ENCODE assay signal across 8 cellular contexts in the genomic region with DNA sequence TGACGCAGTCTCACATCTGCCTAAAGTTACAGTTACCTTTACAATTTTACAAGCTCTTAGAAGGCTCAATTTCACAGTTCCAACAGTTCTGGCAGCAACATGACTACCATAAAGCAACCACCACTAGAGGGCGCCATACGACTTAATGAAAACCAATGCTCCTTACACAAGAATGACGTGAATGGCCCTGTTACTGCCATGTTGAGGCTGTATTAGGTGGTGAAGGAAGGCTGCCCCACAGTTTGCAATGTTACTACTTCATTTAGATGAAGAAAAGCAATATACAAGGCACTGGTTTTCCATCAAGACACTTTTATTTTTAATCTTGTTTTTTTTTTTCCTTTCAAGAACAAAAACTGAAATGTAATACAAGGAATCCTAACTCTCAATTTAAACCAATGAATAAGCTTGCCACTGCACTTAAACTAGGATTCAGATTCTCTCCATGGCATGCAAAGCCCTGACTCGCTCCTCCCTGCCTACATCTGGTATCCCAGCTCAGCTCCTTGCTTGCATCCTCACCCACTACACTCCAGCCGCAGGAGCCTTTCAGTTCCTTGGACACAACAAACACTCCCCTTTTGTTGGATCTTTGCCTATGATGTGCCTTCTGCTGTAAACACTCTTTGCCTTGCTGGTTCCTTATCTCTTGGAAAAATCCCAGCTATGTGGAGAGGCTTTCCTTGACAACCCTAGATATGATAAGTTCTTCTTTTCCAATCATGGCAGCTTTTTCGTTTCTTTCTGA.
DNase-seq lines count a peak whose midpoint lies in the region; ATAC-seq and TF ChIP-seq lines count a peak whose summit lies in the region.

No MANE protein-coding gene starts in this region.

- H3K9me3 ChIP-seq in Caco-2: no peaks in the 10 kb centered on the region

- H3K36me3 Mint-ChIP-seq in Caco-2 (ENCODE audit: insufficient read depth, unreplicated experiment): no peaks in the 10 kb centered on the region
- no peaks in the 10 kb centered on the region for H3K36me3 Mint-ChIP-seq in activated CD4-positive, alpha-beta memory T cell treated with anti-CD3 and anti-CD28 coated beads, Interleukin-2, amount 10 ng/mL, durations not matched to agents 7 days and 5 days (ENCODE audit: low read depth)
- no peaks in the 10 kb centered on the region for H3K36me3 Mint-ChIP-seq in effector memory CD8-positive, alpha-beta T cell (ENCODE audit: insufficient read depth)
- peaks cover 1% of the 10 kb centered on the region for H3K36me3 Mint-ChIP-seq in mesothelial cell of epicardium

- H3K9me3 Mint-ChIP-seq in Caco-2 (ENCODE audit: unreplicated experiment) (no peaks in the 10 kb centered on the region), mesothelial cell of epicardium (no peaks in the 10 kb centered on the region)
- H3K9me3 Mint-ChIP-seq in activated CD4-positive, alpha-beta memory T cell treated with anti-CD3 and anti-CD28 coated beads, Interleukin-2, amount 10 ng/mL, durations not matched to agents 7 days and 5 days: no peaks in the 10 kb centered on the region
- H3K9me3 Mint-ChIP-seq in effector memory CD8-positive, alpha-beta T cell: no peaks in the 10 kb centered on the region

- H3K27ac Mint-ChIP-seq in Caco-2 (ENCODE audit: unreplicated experiment): peak overlapping the region; percentile 94
- H3K27ac Mint-ChIP-seq in activated CD4-positive, alpha-beta memory T cell treated with anti-CD3 and anti-CD28 coated beads, Interleukin-2, amount 10 ng/mL, durations not matched to agents 7 days and 5 days: no peak overlapping the region
- H3K27ac Mint-ChIP-seq in effector memory CD8-positive, alpha-beta T cell: no peak overlapping the region
- H3K27ac Mint-ChIP-seq in mesothelial cell of epicardium: peak overlapping the region; percentile 72

- H3K27me3 Mint-ChIP-seq in Caco-2 (ENCODE audit: insufficient read depth, unreplicated experiment): no peaks in the 10 kb centered on the region
- no peaks in the 10 kb centered on the region for H3K27me3 Mint-ChIP-seq in activated CD4-positive, alpha-beta memory T cell treated with anti-CD3 and anti-CD28 coated beads, Interleukin-2, amount 10 ng/mL, durations not matched to agents 7 days and 5 days
- H3K27me3 Mint-ChIP-seq in effector memory CD8-positive, alpha-beta T cell: no peaks in the 10 kb centered on the region
- no peaks in the 10 kb centered on the region for H3K27me3 Mint-ChIP-seq in mesothelial cell of epicardium (ENCODE audit: low read depth)

- H3K4me3 Mint-ChIP-seq in Caco-2 (ENCODE audit: unreplicated experiment) (peak overlapping the region; percentile 69), mesothelial cell of epicardium (no peak overlapping the region)
- H3K4me3 Mint-ChIP-seq in activated CD4-positive, alpha-beta memory T cell treated with anti-CD3 and anti-CD28 coated beads, Interleukin-2, amount 10 ng/mL, durations not matched to agents 7 days and 5 days: no peak overlapping the region
- no peak overlapping the region for H3K4me3 Mint-ChIP-seq in effector memory CD8-positive, alpha-beta T cell

- intact Hi-C loops in Caco-2 (cut with micrococcal nuclease; ENCODE audit: unreplicated experiment): loop anchor here (1.0 to 5.0 kb wide), 8 partner anchors 58 to 642 kb away; a partner anchor contains a TSS

- no TSS peak for BruUV-seq in Caco-2 (replicated peaks; lab: Mats Ljungman, UMichigan)

- no peaks in the 10 kb centered on the region for H3K36me3 ChIP-seq in Caco-2 (ENCODE audit: control insufficient read depth, insufficient read depth, low read length)

- peaks cover 11% of the 10 kb centered on the region for H3K4me1 ChIP-seq in Caco-2

- POLR2A ChIA-PET in Caco-2 (lab: Charles Lee): no interaction called here
- POLR2A ChIA-PET in activated CD4-positive, alpha-beta memory T cell treated with anti-CD3 and anti-CD28 coated beads, Interleukin-2, amount 10 ng/mL, durations not matched to agents 7 days and 5 days (lab: Charles Lee): no interaction called here

- DNase-seq in Caco-2: peak; percentile 85
- peak; percentile 92 for DNase-seq in NCI-H82 (lab: John Stamatoyannopoulos, UW)
- DNase-seq in activated CD4-positive, alpha-beta memory T cell treated with anti-CD3 and anti-CD28 coated beads, Interleukin-2, amount 10 ng/mL, durations not matched to agents 7 days and 5 days: peak; percentile 78
- DNase-seq in effector memory CD8-positive, alpha-beta T cell: peak; percentile 58 to 67 (median 60)
- DNase-seq in mesothelial cell of epicardium (ENCODE audit: low spot score in 2 of 2, unreplicated experiment in 2 of 2): peak; percentile 54 to 83
- DNase-seq in stimulated activated CD8-positive, alpha-beta memory T cell treated with anti-CD3 and anti-CD28 coated beads, Interleukin-4, amount 100 ng/mL, for 24 hours (ENCODE audit: low read depth): peak; percentile 54

- no peaks in the 10 kb centered on the region for H3K27me3 ChIP-seq in Caco-2 (replicated peaks; ENCODE audit: control insufficient read depth, insufficient read depth, low read length)

- H3K4me1 Mint-ChIP-seq in Caco-2 (ENCODE audit: low read depth, unreplicated experiment) (peaks cover 9% of the 10 kb centered on the region), mesothelial cell of epicardium (peaks cover 15% of the 10 kb centered on the region)
- H3K4me1 Mint-ChIP-seq in activated CD4-positive, alpha-beta memory T cell treated with anti-CD3 and anti-CD28 coated beads, Interleukin-2, amount 10 ng/mL, durations not matched to agents 7 days and 5 days: no peaks in the 10 kb centered on the region
- peaks cover 0 to 5% of the 10 kb centered on the region in 2 donors for H3K4me1 Mint-ChIP-seq in effector memory CD8-positive, alpha-beta T cell (ENCODE audit: low read depth in 2 of 2)

- ATAC-seq in GM19463 (IDR thresholded peaks at IDR 0.05; ENCODE audit: unreplicated experiment) (peak; percentile 89), HG03565 (IDR thresholded peaks at IDR 0.05; ENCODE audit: unreplicated experiment) (peak; percentile 91)
- ATAC-seq in effector memory CD8-positive, alpha-beta T cell (replicated peaks): peak; percentile 63

- no peak overlapping the region for H3K4me3 ChIP-seq in Caco-2 (ENCODE audit: low read depth, low read length)

- TF ChIP-seq CTCF in Caco-2 (IDR thresholded peaks at IDR 0.05; ENCODE audit: insufficient read depth in 1 of 2, low read depth in 1 of 2, low read length in 1 of 2, severe bottlenecking in 1 of 2, unreplicated experiment in 1 of 2) (peak; percentile 74 to 75), mesothelial cell of epicardium (IDR thresholded peaks at IDR 0.05; ENCODE audit: unreplicated experiment) (peak; percentile 91)

- CTCF ChIA-PET in Caco-2 (lab: Charles Lee): interaction anchor here (0.5 to 1.8 kb wide), 8 partner anchors 71 to 1830 kb away, joined by 3 to 13 read pairs (median 3); no protein-coding TSS in a partner anchor
- CTCF ChIA-PET in activated CD4-positive, alpha-beta memory T cell treated with anti-CD3 and anti-CD28 coated beads, Interleukin-2, amount 10 ng/mL, durations not matched to agents 7 days and 5 days (lab: Charles Lee): interaction anchor here (0.6 to 3.1 kb wide), 14 partner anchors 9 to 646 kb away, joined by 3 to 15 read pairs (median 4); no protein-coding TSS in a partner anchor

Comparison
In these comparisons a context has a peak if more than half of its experiments do, and no peak if none do; other contexts are left out.
1. H3K27ac Mint-ChIP-seq: peak in Caco-2 (single experiment) and mesothelial cell of epicardium (single experiment); none in activated CD4-positive, alpha-beta memory T cell treated with anti-CD3 and anti-CD28 coated beads, Interleukin-2, amount 10 ng/mL, durations not matched to agents 7 days and 5 days (single experiment) and effector memory CD8-positive, alpha-beta T cell (0 of 2).
2. Peak in every context shown above with its lines, with median percentiles within 50 percentile points of each other: DNase-seq and ATAC-seq.